In genomic region chr1:16626409-16626983, GRCh38 we compare ENCODE assay signal across 12 cellular contexts. TPM values are rescaled to one million over a fixed set of nuclear protein-coding genes. Genes with fewer than 3 reads are reported as not detected.
DNase-seq lines count a peak whose midpoint lies in the region; ATAC-seq, FAIRE-seq and TF ChIP-seq lines count a peak whose summit lies in the region.
"Not testable (repeated sequence)": the region's sequence is repeated elsewhere in the genome, so short reads cannot be mapped to it uniquely, and the experiment has no call there.
"Had no signal": no experiment of that assay in that cellular context is flagged by ENCODE, and none has a peak within 500 bp of the region (broad histone marks: within the 10 kb centered on the region; RNA-seq: fewer than 3 reads in every experiment).

No MANE protein-coding gene starts in this region.

- H3K27ac Mint-ChIP-seq in activated B cell treated with CpG ODN at 0.5 μM for 24 hours; activated naive CD4-positive, alpha-beta T cell treated with anti-CD3 and anti-CD28 coated beads, Interleukin-2, amount 10 ng/mL, durations not matched to agents 7 days and 5 days: not testable (repeated sequence)
- H3K27ac Mint-ChIP-seq in glutamatergic neuron (ENCODE audit: unreplicated experiment), result peak overlapping the region; percentile 0
- H3K27ac Mint-ChIP-seq in nephron progenitor cell, result peak overlapping the region; percentile 2

- not testable (repeated sequence) for H3K4me1 ChIP-seq in kidney (ENCODE audit: control insufficient read depth in 1 of 2, insufficient read depth in 1 of 2, low read depth in 1 of 2, low read length in 2 of 2); upper lobe of right lung

- CTCF ChIA-PET in activated B cell treated with CpG ODN at 0.5 μM for 24 hours (lab: Charles Lee), result interaction anchor here (1.2 to 2.6 kb wide), 2 partner anchors 10 to 15 kb away, joined by 3 to 7 read pairs; no protein-coding TSS in a partner anchor
- CTCF ChIA-PET in activated naive CD4-positive, alpha-beta T cell treated with anti-CD3 and anti-CD28 coated beads, Interleukin-2, amount 10 ng/mL, durations not matched to agents 7 days and 5 days (lab: Charles Lee), result interaction anchor here (0.7 to 2.0 kb wide), 3 partner anchors 9 to 17 kb away, joined by 3 to 9 read pairs (median 7); no protein-coding TSS in a partner anchor

- not testable (repeated sequence) for H3K27me3 Mint-ChIP-seq in activated B cell treated with CpG ODN at 0.5 μM for 24 hours; activated naive CD4-positive, alpha-beta T cell treated with anti-CD3 and anti-CD28 coated beads, Interleukin-2, amount 10 ng/mL, durations not matched to agents 7 days and 5 days; glutamatergic neuron (ENCODE audit: unreplicated experiment); nephron progenitor cell (ENCODE audit: low read depth, poor library complexity)

- intact Hi-C loops in activated B cell treated with CpG ODN at 0.5 μM for 24 hours (cut with micrococcal nuclease); kidney (cut with DNase I); upper lobe of right lung (cut with DNase I): not testable (repeated sequence)

- not testable (repeated sequence) for H3K27me3 ChIP-seq in H7 (ENCODE audit: control insufficient read depth, insufficient read depth, low read length); upper lobe of right lung

- not testable (repeated sequence) for ATAC-seq in activated B cell treated with CpG ODN at 0.5 μM for 24 hours (ENCODE audit: low read depth); upper lobe of right lung

- DNase-seq in H7 (peak; percentile 52), activated B cell treated with CpG ODN at 0.5 μM for 24 hours (peak; percentile 28), kidney (peak; percentile 50), nephron progenitor cell (peak; percentile 31), upper lobe of right lung (peak; percentile 43)
- DNase-seq in activated naive CD4-positive, alpha-beta T cell treated with anti-CD3 and anti-CD28 coated beads, Interleukin-2, amount 10 ng/mL, durations not matched to agents 7 days and 5 days, result peak; percentile 19
- not testable (repeated sequence) for DNase-seq in glutamatergic neuron

- peaks cover 40% of the 10 kb centered on the region for H3K36me3 Mint-ChIP-seq in activated B cell treated with CpG ODN at 0.5 μM for 24 hours (ENCODE audit: low read depth)
- peaks cover 41% of the 10 kb centered on the region for H3K36me3 Mint-ChIP-seq in activated naive CD4-positive, alpha-beta T cell treated with anti-CD3 and anti-CD28 coated beads, Interleukin-2, amount 10 ng/mL, durations not matched to agents 7 days and 5 days
- H3K36me3 Mint-ChIP-seq in glutamatergic neuron (ENCODE audit: unreplicated experiment), result not testable (repeated sequence)
- peaks cover 51% of the 10 kb centered on the region for H3K36me3 Mint-ChIP-seq in nephron progenitor cell (ENCODE audit: low read depth)

- not testable (repeated sequence) for H3K9me3 ChIP-seq in kidney (ENCODE audit: control insufficient read depth in 1 of 2, low read length in 2 of 2); upper lobe of right lung

- not testable (repeated sequence) for FAIRE-seq in kidney (lab: Jason Lieb, UNC)

- H3K9ac ChIP-seq in kidney (ENCODE audit: low read length in 2 of 2), result not testable (repeated sequence)

- TF ChIP-seq CTCF in activated B cell treated with CpG ODN at 0.5 μM for 24 hours (IDR thresholded peaks at IDR 0.05); glutamatergic neuron (IDR thresholded peaks at IDR 0.05; ENCODE audit: partially characterized antibody, unreplicated experiment); kidney (IDR thresholded peaks at IDR 0.05; ENCODE audit: borderline replicate concordance, extremely low read depth, insufficient read depth); nephron progenitor cell (IDR thresholded peaks at IDR 0.05); upper lobe of right lung (IDR thresholded peaks at IDR 0.05): not testable (repeated sequence)

- not testable (repeated sequence) for H3K4me3 ChIP-seq in H7 (ENCODE audit: insufficient read depth, low read depth, low read length); kidney (ENCODE audit: low read length in 2 of 2); upper lobe of right lung

- H3K27ac ChIP-seq in kidney (ENCODE audit: low read depth in 2 of 2, low read length in 2 of 2); upper lobe of right lung: not testable (repeated sequence)

- not testable (repeated sequence) for H3K4me1 Mint-ChIP-seq in activated B cell treated with CpG ODN at 0.5 μM for 24 hours; activated naive CD4-positive, alpha-beta T cell treated with anti-CD3 and anti-CD28 coated beads, Interleukin-2, amount 10 ng/mL, durations not matched to agents 7 days and 5 days; glutamatergic neuron (ENCODE audit: low read depth, unreplicated experiment); nephron progenitor cell

- H3K36me3 ChIP-seq in H7 (replicated peaks; ENCODE audit: control insufficient read depth, insufficient read depth, low read length), result peaks cover 22% of the 10 kb centered on the region
- H3K36me3 ChIP-seq in kidney (ENCODE audit: control insufficient read depth in 1 of 2, insufficient read depth in 2 of 2, low read length in 2 of 2), result peaks cover 45 to 51% of the 10 kb centered on the region in 2 donors
- H3K36me3 ChIP-seq in upper lobe of right lung, result peaks cover 94% of the 10 kb centered on the region

- not testable (repeated sequence) for H3K9me3 Mint-ChIP-seq in activated B cell treated with CpG ODN at 0.5 μM for 24 hours; activated naive CD4-positive, alpha-beta T cell treated with anti-CD3 and anti-CD28 coated beads, Interleukin-2, amount 10 ng/mL, durations not matched to agents 7 days and 5 days; glutamatergic neuron (ENCODE audit: unreplicated experiment); nephron progenitor cell

- not testable (repeated sequence) for H3K4me3 Mint-ChIP-seq in activated B cell treated with CpG ODN at 0.5 μM for 24 hours; activated naive CD4-positive, alpha-beta T cell treated with anti-CD3 and anti-CD28 coated beads, Interleukin-2, amount 10 ng/mL, durations not matched to agents 7 days and 5 days; glutamatergic neuron (ENCODE audit: unreplicated experiment); nephron progenitor cell

- POLR2A ChIA-PET in activated B cell treated with CpG ODN at 0.5 μM for 24 hours (lab: Charles Lee), result not testable (repeated sequence)

RNA-seq across cellular contexts. Expression of gene NBPF1, which starts 13.1 kb away (rescaled TPM):
- total RNA-seq in H7 (2014; rRNA removed; shearing (Covaris generic)), result 6.8 and 14.4 TPM in 2 replicates
- total RNA-seq in activated B cell treated with CpG ODN at 0.5 μM for 24 hours, result 20.0 and 20.2 TPM in 2 replicates
- total RNA-seq in glutamatergic neuron (ENCODE audit: unreplicated experiment), result 41.8 TPM
- 56.3 TPM for total RNA-seq in kidney
- polyA plus RNA-seq in kidney (ENCODE audit: insufficient read depth, low read depth, low replicate concordance), result 8.0 TPM
- 31.2 TPM for total RNA-seq in upper lobe of right lung

RNA-seq across cellular contexts. Expression of gene RNU1-3, which starts 40.3 kb away (rescaled TPM):
- under 0.01 TPM in 2 replicates for total RNA-seq in H7 (2014; rRNA removed; shearing (Covaris generic))
- total RNA-seq in activated B cell treated with CpG ODN at 0.5 μM for 24 hours (3,526 and 4,195 TPM in 2 replicates), glutamatergic neuron (ENCODE audit: unreplicated experiment) (3,598 TPM), kidney (8,605 TPM), upper lobe of right lung (6,622 TPM)
- 26.8 TPM for polyA plus RNA-seq in kidney (ENCODE audit: insufficient read depth, low read depth, low replicate concordance)
- total RNA-seq: G401, HT1080, LHCN-M2 had no signal
- polyA plus RNA-seq: AG04450; CD4-positive, alpha-beta memory T cell had no signal

Comparison
In these comparisons a context has a peak if more than half of its experiments do, and no peak if none do; other contexts are left out.
1. RNA of gene RNU1-3, which starts 40.3 kb away (total RNA-seq): 8,605 TPM in kidney (single experiment), 6,622 TPM in upper lobe of right lung (single experiment), 3,598 TPM in glutamatergic neuron (single experiment) and 3,526 to 4,195 TPM in activated B cell treated with CpG ODN at 0.5 μM for 24 hours; under 0.01 TPM in H7; every median in the first group is over 1,000 times any median in the second.